1 cellular context compared by ENCODE assay signal in genomic region chr4:86089924-86090323, GRCh38.
TF ChIP-seq lines count a peak whose summit lies in the region.

No MANE protein-coding gene starts in this region.

TF ChIP-seq in GM23338, 12 proteins besides CTCF, POLR2A, EP300 and RAD21:
- TF ChIP-seq ZNF331 (CRISPR knock-in tag; IDR thresholded peaks at IDR 0.05; ENCODE audit: low read depth) (no peak), ZNF462 (CRISPR knock-in tag; IDR thresholded peaks at IDR 0.05) (no peak), REST (IDR thresholded peaks at IDR 0.05; ENCODE audit: unreplicated experiment) (no peak), ZNF114 (CRISPR knock-in tag; IDR thresholded peaks at IDR 0.05) (no peak), POLR2AphosphoS5 (IDR thresholded peaks at IDR 0.05; ENCODE audit: low read depth) (no peak)
